8 cellular contexts compared by ENCODE assay signal in genomic region chr2:134619250-134619649, GRCh38.
"Had no signal": no experiment of that assay in that cellular context is flagged by ENCODE, and none has a peak within 500 bp of the region (broad histone marks: within the 10 kb centered on the region; RNA-seq: fewer than 3 reads in every experiment).

No MANE protein-coding gene starts in this region.

- H3K4me3 ChIP-seq: GM12878 had no signal

- ATAC-seq: GM12878 had no signal

- DNase-seq: GDM1, GF-D8 had no signal

- FAIRE-seq: G401.6, GM12878, GM12891, GM12892, GM18507, GM19239 had no signal
